ENCODE assay signal across 16 cellular contexts in genomic region chr15:83046558-83047127, GRCh38. TPM values are rescaled to one million over a fixed set of nuclear protein-coding genes. Genes with fewer than 3 reads are reported as not detected.
A peak's percentile ranks its signal among the peaks of the same experiment; 100 is the strongest.
DNase-seq lines count a peak whose midpoint lies in the region; ATAC-seq lines count a peak whose summit lies in the region.
"Had no signal": no experiment of that assay in that cellular context is flagged by ENCODE, and none has a peak within 500 bp of the region (broad histone marks: within the 10 kb centered on the region; RNA-seq: fewer than 3 reads in every experiment).

No MANE protein-coding gene starts in this region.

- no peaks in the 10 kb centered on the region for H3K27me3 Mint-ChIP-seq in activated CD4-positive, alpha-beta T cell treated with anti-CD3 and anti-CD28 coated beads, Interleukin-2, amount 10 ng/mL, durations not matched to agents 24 days and 14 days
- no peaks in the 10 kb centered on the region for H3K27me3 Mint-ChIP-seq in activated naive CD8-positive, alpha-beta T cell treated with anti-CD3 and anti-CD28 coated beads, Interleukin-2, amount 50 U/mL, for 24 hours
- H3K27me3 Mint-ChIP-seq: naive thymus-derived CD4-positive, alpha-beta T cell; type B pancreatic cell had no signal

- H3K27ac Mint-ChIP-seq in activated CD4-positive, alpha-beta T cell treated with anti-CD3 and anti-CD28 coated beads, Interleukin-2, amount 10 ng/mL, durations not matched to agents 24 days and 14 days: no peak overlapping the region
- no peak overlapping the region for H3K27ac Mint-ChIP-seq in activated naive CD8-positive, alpha-beta T cell treated with anti-CD3 and anti-CD28 coated beads, Interleukin-2, amount 50 U/mL, for 24 hours
- H3K27ac Mint-ChIP-seq: T-helper 1 cell treated with Interleukin-12 subunit alpha and Interleukin-12 subunit beta and Interleukin-4 antibody, amounts not matched to agents 30 μg/mL and 1 μg/mL, for 36 hours; type B pancreatic cell had no signal

- peaks cover 43% of the 10 kb centered on the region for H3K36me3 ChIP-seq in adipocyte (ENCODE audit: control insufficient read depth, insufficient read depth, low read length, severe bottlenecking)

- H3K4me3 Mint-ChIP-seq in activated CD4-positive, alpha-beta T cell treated with anti-CD3 and anti-CD28 coated beads, Interleukin-2, amount 10 ng/mL, durations not matched to agents 24 days and 14 days: no peak overlapping the region
- no peak overlapping the region for H3K4me3 Mint-ChIP-seq in activated naive CD8-positive, alpha-beta T cell treated with anti-CD3 and anti-CD28 coated beads, Interleukin-2, amount 50 U/mL, for 24 hours
- H3K4me3 Mint-ChIP-seq: immature natural killer cell; naive thymus-derived CD4-positive, alpha-beta T cell; T-helper 1 cell treated with Interleukin-12 subunit alpha and Interleukin-12 subunit beta and Interleukin-4 antibody, amounts not matched to agents 30 μg/mL and 1 μg/mL, for 36 hours; type B pancreatic cell had no signal

- H3K27me3 ChIP-seq in adipocyte (replicated peaks; ENCODE audit: control insufficient read depth, insufficient read depth, low read length): no peaks in the 10 kb centered on the region

- no peak for ATAC-seq in activated naive CD8-positive, alpha-beta T cell treated with anti-CD3 and anti-CD28 coated beads, Interleukin-2, amount 50 U/mL, for 24 hours
- no peak for ATAC-seq in GM21381 (IDR thresholded peaks at IDR 0.05; ENCODE audit: unreplicated experiment)
- ATAC-seq: naive thymus-derived CD4-positive, alpha-beta T cell had no signal

- no peaks in the 10 kb centered on the region for H3K9me3 Mint-ChIP-seq in activated CD4-positive, alpha-beta T cell treated with anti-CD3 and anti-CD28 coated beads, Interleukin-2, amount 10 ng/mL, durations not matched to agents 24 days and 14 days
- H3K9me3 Mint-ChIP-seq in activated naive CD8-positive, alpha-beta T cell treated with anti-CD3 and anti-CD28 coated beads, Interleukin-2, amount 50 U/mL, for 24 hours: no peaks in the 10 kb centered on the region
- H3K9me3 Mint-ChIP-seq: immature natural killer cell; naive thymus-derived CD4-positive, alpha-beta T cell; T-helper 1 cell treated with Interleukin-12 subunit alpha and Interleukin-12 subunit beta and Interleukin-4 antibody, amounts not matched to agents 30 μg/mL and 1 μg/mL, for 36 hours; type B pancreatic cell had no signal

- no peak overlapping the region for H3K9ac ChIP-seq in adipocyte (ENCODE audit: low read length)

- H3K4me1 Mint-ChIP-seq in activated CD4-positive, alpha-beta T cell treated with anti-CD3 and anti-CD28 coated beads, Interleukin-2, amount 10 ng/mL, durations not matched to agents 24 days and 14 days: peaks cover 12% of the 10 kb centered on the region
- no peaks in the 10 kb centered on the region for H3K4me1 Mint-ChIP-seq in activated naive CD8-positive, alpha-beta T cell treated with anti-CD3 and anti-CD28 coated beads, Interleukin-2, amount 50 U/mL, for 24 hours

- H3K4me3 ChIP-seq in adipocyte (ENCODE audit: low read length): no peak overlapping the region
- H3K4me3 ChIP-seq in skeletal muscle cell (ENCODE audit: low read depth, low read length): no peak overlapping the region

- intact Hi-C loops in activated CD4-positive, alpha-beta T cell treated with anti-CD3 and anti-CD28 coated beads, Interleukin-2, amount 10 ng/mL, durations not matched to agents 24 days and 14 days (cut with micrococcal nuclease): no loop called here

- no peaks in the 10 kb centered on the region for H3K9me3 ChIP-seq in adipocyte (ENCODE audit: control insufficient read depth, low read length)

- H3K4me1 ChIP-seq in adipocyte (ENCODE audit: control insufficient read depth, insufficient read depth, low read length): peaks cover 16% of the 10 kb centered on the region

- peaks cover 62% of the 10 kb centered on the region for H3K36me3 Mint-ChIP-seq in activated CD4-positive, alpha-beta T cell treated with anti-CD3 and anti-CD28 coated beads, Interleukin-2, amount 10 ng/mL, durations not matched to agents 24 days and 14 days (ENCODE audit: low read depth)
- peaks cover 54% of the 10 kb centered on the region for H3K36me3 Mint-ChIP-seq in activated naive CD8-positive, alpha-beta T cell treated with anti-CD3 and anti-CD28 coated beads, Interleukin-2, amount 50 U/mL, for 24 hours (ENCODE audit: low read depth)

- DNase-seq in activated CD4-positive, alpha-beta T cell treated with anti-CD3 and anti-CD28 coated beads, Interleukin-2, amount 10 ng/mL, durations not matched to agents 24 days and 14 days: peak; percentile 19
- DNase-seq in activated CD4-positive, alpha-beta T cell treated with anti-CD3 and anti-CD28 coated beads for 48 hours: no peak
- DNase-seq in adipocyte (ENCODE audit: low read depth) (peak; percentile 60), fibroblast of the conjunctiva (ENCODE audit: low read depth) (peak; percentile 49), skeletal muscle cell (ENCODE audit: low read depth) (peak; percentile 31)
- DNase-seq in activated naive CD8-positive, alpha-beta T cell treated with anti-CD3 and anti-CD28 coated beads, Interleukin-2, amount 50 U/mL, for 24 hours: no peak
- DNase-seq in stimulated activated CD4-positive, alpha-beta T cell treated with anti-CD3 and anti-CD28 coated beads, Interleukin-2, amount 100 ng/mL, for 48 hours: no peak
- DNase-seq: activated CD4-positive, alpha-beta T cell treated with anti-CD3 and anti-CD28 coated beads for 4 hours; central memory CD4-positive, alpha-beta T cell; DMS 273 treated with DMSO at 0.1 percent for 48 hours; erythroblast; immature natural killer cell; naive thymus-derived CD4-positive, alpha-beta T cell had no signal

RNA-seq across cellular contexts. Expression of gene BTBD1, which starts 20.4 kb away (rescaled TPM):
- total RNA-seq in activated CD4-positive, alpha-beta T cell treated with anti-CD3 and anti-CD28 coated beads, Interleukin-2, amount 10 ng/mL, durations not matched to agents 24 days and 14 days: 61.7 and 62.7 TPM in 2 replicates

RNA-seq across cellular contexts. Expression of gene C15orf40, which starts 35.2 kb away (rescaled TPM):
- total RNA-seq in activated CD4-positive, alpha-beta T cell treated with anti-CD3 and anti-CD28 coated beads, Interleukin-2, amount 10 ng/mL, durations not matched to agents 24 days and 14 days: 23.6 and 30.8 TPM in 2 replicates

Comparison
In these comparisons a context has a peak if more than half of its experiments do, and no peak if none do; other contexts are left out.
1. DNase-seq: peak in activated CD4-positive, alpha-beta T cell treated with anti-CD3 and anti-CD28 coated beads, Interleukin-2, amount 10 ng/mL, durations not matched to agents 24 days and 14 days (single experiment), adipocyte (single experiment), fibroblast of the conjunctiva (single experiment) and skeletal muscle cell (single experiment); none in activated CD4-positive, alpha-beta T cell treated with anti-CD3 and anti-CD28 coated beads for 48 hours (single experiment), activated naive CD8-positive, alpha-beta T cell treated with anti-CD3 and anti-CD28 coated beads, Interleukin-2, amount 50 U/mL, for 24 hours (single experiment) and stimulated activated CD4-positive, alpha-beta T cell treated with anti-CD3 and anti-CD28 coated beads, Interleukin-2, amount 100 ng/mL, for 48 hours (0 of 2).